ENCODE assay signal across 22 cellular contexts in the genomic region with DNA sequence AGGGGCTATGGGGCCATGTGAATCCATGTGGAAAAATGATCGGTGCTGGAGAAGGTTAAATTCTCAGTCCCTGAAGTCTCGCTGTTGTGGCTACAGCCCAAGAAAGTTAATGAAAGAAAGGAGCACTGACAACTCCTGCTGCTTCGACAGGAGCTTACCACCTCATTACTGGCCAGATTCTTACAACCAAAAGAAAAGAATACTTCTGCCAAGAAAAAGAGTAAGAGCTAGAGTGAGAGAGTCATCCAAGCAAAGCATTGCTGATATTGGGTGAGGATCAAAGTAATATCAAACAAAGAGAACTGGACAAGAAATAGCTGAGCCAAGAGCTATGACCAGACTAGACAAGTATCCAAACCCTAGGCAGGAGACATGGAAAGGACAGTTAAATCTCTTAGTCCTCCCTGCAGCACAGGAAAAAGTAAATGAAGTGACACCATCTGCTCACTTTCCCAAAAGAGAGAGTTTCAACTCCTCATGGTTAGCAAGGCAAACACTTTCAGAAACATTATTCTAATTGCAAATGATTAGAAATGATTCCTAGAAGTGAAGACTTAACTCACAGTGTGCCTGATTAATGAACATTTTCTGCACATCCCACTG.
DNase-seq lines count a peak whose midpoint lies in the region; ATAC-seq and TF ChIP-seq lines count a peak whose summit lies in the region.
"Had no signal": no experiment of that assay in that cellular context is flagged by ENCODE, and none has a peak within 500 bp of the region (broad histone marks: within the 10 kb centered on the region; RNA-seq: fewer than 3 reads in every experiment).

No MANE protein-coding gene starts in this region.

- BruUV-seq in Calu3 (replicated peaks; lab: Mats Ljungman, UMichigan), result no TSS peak

- intact Hi-C loops in Calu3 (cut with micrococcal nuclease; ENCODE audit: unreplicated experiment), result no loop called here
- intact Hi-C loops in CD8-positive, alpha-beta T cell (cut with DNase I, micrococcal nuclease), result no loop called here

- H3K4me3 ChIP-seq in astrocyte of the spinal cord (ENCODE audit: low read depth, low read length), result no peak overlapping the region
- H3K4me3 ChIP-seq in CD8-positive, alpha-beta T cell (ENCODE audit: low read depth, low read length), result no peak overlapping the region
- H3K4me3 ChIP-seq: hepatocyte, psoas muscle had no signal

- no peak overlapping the region for H3K27ac Mint-ChIP-seq in Calu3 (ENCODE audit: unreplicated experiment)
- no peak overlapping the region for H3K27ac Mint-ChIP-seq in CD8-positive, alpha-beta T cell
- H3K27ac Mint-ChIP-seq: activated T-helper 17 cell treated with anti-CD3 and anti-CD28 coated beads, Interleukin-2, amount 50 U/mL, for 72 hours; dendritic cell treated with granulocyte-macrophage colony-stimulating factor and Interleukin-4, amounts not matched to agents 40 ng/mL and 50 ng/mL, for 4 days; IgD-negative memory B cell had no signal

- H3K4me3 Mint-ChIP-seq in Calu3 (ENCODE audit: low read depth, unreplicated experiment), result no peak overlapping the region
- H3K4me3 Mint-ChIP-seq in CD8-positive, alpha-beta T cell, result no peak overlapping the region
- H3K4me3 Mint-ChIP-seq: activated T-helper 17 cell treated with anti-CD3 and anti-CD28 coated beads, Interleukin-2, amount 50 U/mL, for 72 hours; dendritic cell treated with granulocyte-macrophage colony-stimulating factor and Interleukin-4, amounts not matched to agents 40 ng/mL and 50 ng/mL, for 4 days; IgD-negative memory B cell had no signal

- H3K27ac ChIP-seq in CD8-positive, alpha-beta T cell (ENCODE audit: low read depth, low read length), result no peak overlapping the region
- H3K27ac ChIP-seq: hepatocyte, psoas muscle, VCaP had no signal

- CTCF ChIA-PET in Calu3 (lab: Charles Lee), result no interaction called here
- CTCF ChIA-PET in CD8-positive, alpha-beta T cell (lab: Charles Lee), result no interaction called here

- no peaks in the 10 kb centered on the region for H3K4me1 Mint-ChIP-seq in Calu3 (ENCODE audit: low read depth, unreplicated experiment)
- H3K4me1 Mint-ChIP-seq in CD8-positive, alpha-beta T cell (ENCODE audit: low read depth), result no peaks in the 10 kb centered on the region
- H3K4me1 Mint-ChIP-seq: activated T-helper 17 cell treated with anti-CD3 and anti-CD28 coated beads, Interleukin-2, amount 50 U/mL, for 72 hours; IgD-negative memory B cell had no signal

- ATAC-seq in CD8-positive, alpha-beta T cell, result no peak
- ATAC-seq in HG03045 (IDR thresholded peaks at IDR 0.05; ENCODE audit: unreplicated experiment), result no peak
- ATAC-seq in GM21515 (IDR thresholded peaks at IDR 0.05; ENCODE audit: unreplicated experiment), result no peak
- ATAC-seq: activated T-helper 17 cell treated with anti-CD3 and anti-CD28 coated beads, Interleukin-2, amount 50 U/mL, for 72 hours; esophagus mucosa; left cardiac atrium; Panc1; psoas muscle had no signal

- no peaks in the 10 kb centered on the region for H3K9me3 ChIP-seq in CD8-positive, alpha-beta T cell (ENCODE audit: low read length)
- H3K9me3 ChIP-seq: BE2C, psoas muscle had no signal

- no peaks in the 10 kb centered on the region for H3K36me3 ChIP-seq in CD8-positive, alpha-beta T cell (ENCODE audit: insufficient read depth, low read length)
- H3K36me3 ChIP-seq: BE2C had no signal

- H3K36me3 Mint-ChIP-seq in Calu3 (ENCODE audit: insufficient read depth, unreplicated experiment), result no peaks in the 10 kb centered on the region
- no peaks in the 10 kb centered on the region for H3K36me3 Mint-ChIP-seq in CD8-positive, alpha-beta T cell
- H3K36me3 Mint-ChIP-seq: IgD-negative memory B cell had no signal

- H3K27me3 ChIP-seq in CD8-positive, alpha-beta T cell (ENCODE audit: insufficient read depth, low read length), result no peaks in the 10 kb centered on the region
- H3K27me3 ChIP-seq: BE2C, hepatocyte had no signal

- in situ Hi-C loops in astrocyte of the spinal cord (cut with HindIII; ENCODE audit: low sequenced_read_pairs), result no loop called here

- POLR2A ChIA-PET in CD8-positive, alpha-beta T cell (lab: Charles Lee), result no interaction called here

- no peak for TF ChIP-seq CTCF in astrocyte of the spinal cord (IDR thresholded peaks at IDR 0.05; ENCODE audit: low read depth, low read length)
- no peak for TF ChIP-seq CTCF in Calu3 (IDR thresholded peaks at IDR 0.05; ENCODE audit: unreplicated experiment)
- TF ChIP-seq CTCF in CD8-positive, alpha-beta T cell (IDR thresholded peaks at IDR 0.05), result no peak

- H3K9me3 Mint-ChIP-seq in Calu3 (ENCODE audit: low read depth, unreplicated experiment), result no peaks in the 10 kb centered on the region
- H3K9me3 Mint-ChIP-seq in CD8-positive, alpha-beta T cell, result peaks cover 9% of the 10 kb centered on the region
- H3K9me3 Mint-ChIP-seq: dendritic cell treated with granulocyte-macrophage colony-stimulating factor and Interleukin-4, amounts not matched to agents 40 ng/mL and 50 ng/mL, for 4 days had no signal

- no peaks in the 10 kb centered on the region for H3K4me1 ChIP-seq in CD8-positive, alpha-beta T cell (ENCODE audit: insufficient read depth, low read length)
- H3K4me1 ChIP-seq: BE2C, psoas muscle had no signal

- no peaks in the 10 kb centered on the region for H3K27me3 Mint-ChIP-seq in Calu3 (ENCODE audit: unreplicated experiment)
- no peaks in the 10 kb centered on the region for H3K27me3 Mint-ChIP-seq in CD8-positive, alpha-beta T cell (ENCODE audit: low read depth)
- H3K27me3 Mint-ChIP-seq: activated T-helper 17 cell treated with anti-CD3 and anti-CD28 coated beads, Interleukin-2, amount 50 U/mL, for 72 hours; dendritic cell treated with granulocyte-macrophage colony-stimulating factor and Interleukin-4, amounts not matched to agents 40 ng/mL and 50 ng/mL, for 4 days; IgD-negative memory B cell had no signal

- peak; percentile 1 for DNase-seq in ELF-1 (ENCODE audit: low read depth, low spot score)
- DNase-seq in astrocyte of the spinal cord (ENCODE audit: low read depth, low spot score), result peak; percentile 95
- peak; percentile 8 for DNase-seq in glomerular visceral epithelial cell (ENCODE audit: extremely low spot score)
- peak; percentile 45 for DNase-seq in renal cortical epithelial cell (ENCODE audit: low read depth)
- DNase-seq in Calu3, result no peak
- DNase-seq in CD8-positive, alpha-beta T cell, result no peak
- DNase-seq: amniotic stem cell, BE2C, left cardiac atrium, NCI-H1092, NCI-H2107, NCI-H748 treated with DMSO at 0.1 percent for 48 hours, psoas muscle had no signal

Comparison
In these comparisons a context has a peak if more than half of its experiments do, and no peak if none do; other contexts are left out.
1. DNase-seq: peak in ELF-1 (single experiment), astrocyte of the spinal cord (single experiment), glomerular visceral epithelial cell (single experiment) and renal cortical epithelial cell (single experiment); none in Calu3 (single experiment) and CD8-positive, alpha-beta T cell (0 of 7).